Comparison of ENCODE assay signal across 10 cellular contexts in genomic region chr15:72358532-72359180, GRCh38. TPM values are rescaled to one million over a fixed set of nuclear protein-coding genes. Genes with fewer than 3 reads are reported as not detected.
DNase-seq lines count a peak whose midpoint lies in the region; ATAC-seq and TF ChIP-seq lines count a peak whose summit lies in the region.
"Had no signal": no experiment of that assay in that cellular context is flagged by ENCODE, and none has a peak within 500 bp of the region (broad histone marks: within the 10 kb centered on the region; RNA-seq: fewer than 3 reads in every experiment).

No MANE protein-coding gene starts in this region.

- H3K9me3 ChIP-seq in mammary epithelial cell (replicated peaks; ENCODE audit: insufficient read depth, low read length) (no peaks in the 10 kb centered on the region), lower lobe of right lung (no peaks in the 10 kb centered on the region)

- 3% methylated on average over 7 of the region's 7 CpGs for WGBS in mammary epithelial cell (ENCODE audit: low coverage, missing lambda C conversion rate)

- H3K4me3 ChIP-seq in mammary epithelial cell (replicated peaks in 1 of 3; ENCODE audit: insufficient read depth in 1 of 3, low read depth in 2 of 3, low read length in 3 of 3) = peak overlapping the region in 1 of 3 experiments; percentile 0
- H3K4me3 ChIP-seq in lower lobe of right lung = no peak overlapping the region

- peaks cover 24% of the 10 kb centered on the region for H3K79me2 ChIP-seq in mammary epithelial cell (ENCODE audit: insufficient read depth, low read length)

- H3K27me3 ChIP-seq in mammary epithelial cell (ENCODE audit: insufficient read depth, low read length) = no peaks in the 10 kb centered on the region
- no peaks in the 10 kb centered on the region for H3K27me3 ChIP-seq in lower lobe of right lung (ENCODE audit: low read depth)

- peak overlapping the region; percentile 61 for H2AFZ ChIP-seq in mammary epithelial cell (ENCODE audit: low read depth, low read length)

- H3K27ac ChIP-seq in mammary epithelial cell (ENCODE audit: insufficient read depth, low read depth, low read length) (no peak overlapping the region), lower lobe of right lung (peak overlapping the region; percentile 40)

- H3K4me2 ChIP-seq in mammary epithelial cell (ENCODE audit: insufficient read depth, low read depth, low read length) = peak overlapping the region; percentile 69

- DNase-seq in AG08396 (ENCODE audit: low spot score) = peak; percentile 54
- DNase-seq in mammary epithelial cell = peak; percentile 86
- DNase-seq in lower lobe of right lung = peak; percentile 77
- DNase-seq in stimulated activated CD4-positive, alpha-beta T cell treated with anti-CD3 and anti-CD28 coated beads, Interleukin-15, amount 100 ng/mL, for 24 hours = no peak
- no peak for DNase-seq in DMS153 treated with DMSO at 0.1 percent for 48 hours (lab: John Stamatoyannopoulos, UW; ENCODE audit: unreplicated experiment)
- DNase-seq: SHP77 had no signal

- no TSS peak for BruUV-seq in mammary epithelial cell (replicated peaks; lab: Mats Ljungman, UMichigan)

- intact Hi-C loops in mammary epithelial cell (cut with micrococcal nuclease) (loop anchor here (10.0 kb wide), 1 partner anchor 226 kb away; no protein-coding TSS in a partner anchor), lower lobe of right lung (cut with DNase I) (no loop called here)

- no peaks in the 10 kb centered on the region for H4K20me1 ChIP-seq in mammary epithelial cell (ENCODE audit: insufficient read depth, low read length)

- H3K4me1 ChIP-seq in mammary epithelial cell (ENCODE audit: insufficient read depth, low read length) (peaks cover 16% of the 10 kb centered on the region), lower lobe of right lung (peaks cover 18% of the 10 kb centered on the region)

- ATAC-seq in HG02763 (IDR thresholded peaks at IDR 0.05; ENCODE audit: unreplicated experiment) = peak; percentile 51
- ATAC-seq in lower lobe of right lung = peak; percentile 77 to 81
- ATAC-seq in GM18861 (IDR thresholded peaks at IDR 0.05; ENCODE audit: unreplicated experiment) = no peak
- ATAC-seq in GM19395 (IDR thresholded peaks at IDR 0.05; ENCODE audit: unreplicated experiment) = no peak

- CTCF ChIA-PET in mammary epithelial cell (lab: Charles Lee; ENCODE audit: low non-redundant PET) = no interaction called here

- dilution Hi-C loops in mammary epithelial cell (cut with HindIII; ENCODE audit: low sequenced_read_pairs) = no loop called here

- H3K36me3 ChIP-seq in mammary epithelial cell (ENCODE audit: insufficient read depth, low read length) (no peaks in the 10 kb centered on the region), lower lobe of right lung (peaks cover 33% of the 10 kb centered on the region)

- in situ Hi-C loops in mammary epithelial cell (cut with MboI; ENCODE audit: low sequenced_read_pairs in 2 of 2) = no loop called here

- TF ChIP-seq CTCF in mammary epithelial cell (conservative IDR thresholded peaks at IDR 0.05 in 1 of 2, IDR thresholded peaks at IDR 0.05 in 1 of 2; ENCODE audit: extremely low read depth in 1 of 2, insufficient read depth in 1 of 2, low read depth in 1 of 2, low read length in 2 of 2) = no peak
- TF ChIP-seq CTCF in lower lobe of right lung (IDR thresholded peaks at IDR 0.05) = no peak

- H3K9ac ChIP-seq in mammary epithelial cell (ENCODE audit: insufficient read depth, low read length) = peak overlapping the region; percentile 16

RNA-seq across cellular contexts. Expression of gene HEXA, which starts 17.2 kb away (rescaled TPM):
- 10 to 100 TPM; 74.7 to 76.2 TPM for total RNA-seq in mammary epithelial cell
- 65.8 TPM for polyA plus RNA-seq in mammary epithelial cell
- 54.1 TPM for polyA minus RNA-seq in mammary epithelial cell
- 219 TPM for total RNA-seq in lower lobe of right lung

RNA-seq across cellular contexts. Expression of gene CELF6, which starts 38.7 kb away (rescaled TPM):
- total RNA-seq in mammary epithelial cell = under 1 TPM; 0.14 to 0.17 TPM
- 0.02 TPM for polyA plus RNA-seq in mammary epithelial cell
- not detected for polyA minus RNA-seq in mammary epithelial cell
- 5.7 TPM for total RNA-seq in lower lobe of right lung

RNA-seq across cellular contexts. Expression of gene TMEM202, which starts 39.4 kb away (rescaled TPM):
- total RNA-seq in mammary epithelial cell (not detected), lower lobe of right lung (not detected)
- polyA plus RNA-seq in mammary epithelial cell = not detected
- polyA minus RNA-seq in mammary epithelial cell = not detected
- total RNA-seq: temporal lobe had no signal

Comparison
In these comparisons a context has a peak if more than half of its experiments do, and no peak if none do; other contexts are left out.
1. DNase-seq: peak in AG08396 (single experiment), mammary epithelial cell (single experiment) and lower lobe of right lung (single experiment); none in stimulated activated CD4-positive, alpha-beta T cell treated with anti-CD3 and anti-CD28 coated beads, Interleukin-15, amount 100 ng/mL, for 24 hours (single experiment) and DMS153 treated with DMSO at 0.1 percent for 48 hours (single experiment).
2. ATAC-seq: peak in HG02763 (single experiment) and lower lobe of right lung (2 of 2); none in GM18861 (single experiment) and GM19395 (single experiment).